Comparison of ENCODE assay signal across 9 cellular contexts in the genomic region with DNA sequence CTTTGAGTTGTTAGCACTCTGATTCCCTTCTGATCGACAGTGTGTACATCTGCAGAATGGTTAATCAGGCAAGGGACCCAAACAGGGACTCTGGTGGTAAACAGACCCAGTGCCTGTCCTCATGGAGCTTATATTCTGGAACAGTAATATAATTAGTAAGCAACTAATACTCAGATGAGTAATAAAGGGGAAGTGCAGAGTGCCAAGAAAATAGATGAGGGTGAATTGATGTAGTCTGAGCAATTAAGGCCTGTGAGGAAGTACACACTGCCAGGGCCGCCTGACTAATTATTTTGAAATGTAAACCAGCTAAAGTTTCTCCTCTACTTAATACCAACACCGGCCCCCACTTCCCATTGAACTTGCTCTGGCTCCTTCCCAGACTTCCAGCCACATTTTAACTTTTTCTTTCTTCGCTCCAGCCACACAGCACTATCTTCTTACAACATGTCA. TPM values are rescaled to one million over a fixed set of nuclear protein-coding genes. Genes with fewer than 3 reads are reported as not detected.
A peak's percentile ranks its signal among the peaks of the same experiment; 100 is the strongest.
DNase-seq lines count a peak whose midpoint lies in the region; ATAC-seq, FAIRE-seq and TF ChIP-seq lines count a peak whose summit lies in the region.
"Had no signal": no experiment of that assay in that cellular context is flagged by ENCODE, and none has a peak within 500 bp of the region (broad histone marks: within the 10 kb centered on the region; RNA-seq: fewer than 3 reads in every experiment).

No MANE protein-coding gene starts in this region.

- H3K36me3 ChIP-seq in endothelial cell of umbilical vein (ENCODE audit: control insufficient read depth in 2 of 2, extremely low read depth in 1 of 2, insufficient read depth in 2 of 2, low read length in 2 of 2) (peaks cover 0 to 3% of the 10 kb centered on the region in 2 experiments), SJCRH30 (peaks cover 11% of the 10 kb centered on the region)

- ATAC-seq in GM21786 (IDR thresholded peaks at IDR 0.05; ENCODE audit: unreplicated experiment), result no peak

- FAIRE-seq in endothelial cell of umbilical vein (lab: Jason Lieb, UNC) (peak; percentile 95), D721Med (lab: Jason Lieb, UNC) (no peak)

- H4K20me1 ChIP-seq in endothelial cell of umbilical vein (replicated peaks; ENCODE audit: control insufficient read depth, extremely low read depth, insufficient read depth, low read length), result peaks cover 6% of the 10 kb centered on the region

- no TSS peak for BruUV-seq in endothelial cell of umbilical vein (replicated peaks; lab: Mats Ljungman, UMichigan)

- H3K4me3 ChIP-seq in endothelial cell of umbilical vein (replicated peaks in 1 of 3; ENCODE audit: insufficient read depth in 1 of 3, low read depth in 1 of 3, low read length in 3 of 3) (peak overlapping the region in 1 of 3 experiments; percentile 30), SJCRH30 (no peak overlapping the region)
- H3K4me3 ChIP-seq: dorsolateral prefrontal cortex had no signal

- TF ChIP-seq POLR2A in endothelial cell of umbilical vein (IDR thresholded peaks at IDR 0.05; ENCODE audit: low read depth, low read length), result peak; percentile 52

- CTCF ChIA-PET in endothelial cell of umbilical vein (lab: Charles Lee), result interaction anchor here (0.8 to 1.5 kb wide), 4 partner anchors 17 to 389 kb away, joined by 3 read pairs; no protein-coding TSS in a partner anchor

- H3K9ac ChIP-seq in endothelial cell of umbilical vein (replicated peaks; ENCODE audit: extremely low read depth, insufficient read depth, low read length), result peak overlapping the region; percentile 28

- DNase-seq in CD1c-positive myeloid dendritic cell (ENCODE audit: extremely low spot score) (peak; percentile 74), NOMO-1 treated with dmso at 0.1 percent for 144 hours (lab: John Stamatoyannopoulos, UW; ENCODE audit: unreplicated experiment) (peak; percentile 70), endothelial cell of umbilical vein (ENCODE audit: low read depth, low spot score) (peak; percentile 92), non-pigmented ciliary epithelial cell (ENCODE audit: low read depth) (peak; percentile 68), D721Med (ENCODE audit: insufficient read length, low spot score) (no peak), NCI-H1048 (lab: John Stamatoyannopoulos, UW) (no peak), SJCRH30 (no peak)
- DNase-seq: dorsolateral prefrontal cortex had no signal

- intact Hi-C loops in endothelial cell of umbilical vein (cut with micrococcal nuclease), result no loop called here

- H3K4me1 ChIP-seq in endothelial cell of umbilical vein (ENCODE audit: control insufficient read depth, extremely low read depth, insufficient read depth, low read length) (peaks cover 32% of the 10 kb centered on the region), SJCRH30 (peaks cover 15% of the 10 kb centered on the region)

- POLR2A ChIA-PET in endothelial cell of umbilical vein (lab: Charles Lee), result no interaction called here

- H3K4me2 ChIP-seq in endothelial cell of umbilical vein (ENCODE audit: insufficient read depth, low read length), result peak overlapping the region; percentile 77

- no peaks in the 10 kb centered on the region for H3K9me1 ChIP-seq in endothelial cell of umbilical vein (replicated peaks; ENCODE audit: control insufficient read depth, extremely low read depth, insufficient read depth, low read length)

- TF ChIP-seq CTCF in endothelial cell of umbilical vein (IDR thresholded peaks at IDR 0.05; ENCODE audit: extremely low read depth in 1 of 2, insufficient read depth in 1 of 2, low read depth in 1 of 2, low read length in 2 of 2), result no peak
- no peak for TF ChIP-seq CTCF in D721Med (IDR thresholded peaks at IDR 0.05; ENCODE audit: insufficient read depth, missing control alignments)

- no peaks in the 10 kb centered on the region for H3K27me3 ChIP-seq in endothelial cell of umbilical vein (ENCODE audit: control insufficient read depth in 2 of 2, insufficient read depth in 2 of 2, low read length in 2 of 2)
- no peaks in the 10 kb centered on the region for H3K27me3 ChIP-seq in SJCRH30
- H3K27me3 ChIP-seq: dorsolateral prefrontal cortex had no signal

- H3K27ac ChIP-seq in endothelial cell of umbilical vein (ENCODE audit: insufficient read depth, low read depth, low read length) (peak overlapping the region; percentile 56), SJCRH30 (no peak overlapping the region)

- H3K79me2 ChIP-seq in endothelial cell of umbilical vein (ENCODE audit: control insufficient read depth, insufficient read depth, low read length), result peaks cover 74% of the 10 kb centered on the region

- H3K9me3 ChIP-seq in endothelial cell of umbilical vein (replicated peaks; ENCODE audit: control insufficient read depth, insufficient read depth, low read length) (peaks cover 6% of the 10 kb centered on the region), SJCRH30 (replicated peaks) (no peaks in the 10 kb centered on the region)

- dilution Hi-C loops in endothelial cell of umbilical vein (cut with MboI; ENCODE audit: extremely low pct_ligation_motif_present, low sequenced_read_pairs), result no loop called here

- H2AFZ ChIP-seq in endothelial cell of umbilical vein (ENCODE audit: low read depth, low read length), result no peak overlapping the region

TF ChIP-seq in endothelial cell of umbilical vein, 7 proteins besides CTCF, POLR2A, EP300 and RAD21:
- no peak for TF ChIP-seq EZH2 (IDR thresholded peaks at IDR 0.05; ENCODE audit: borderline replicate concordance, low read depth, low read length, severe bottlenecking)
- peak; percentile 93 for TF ChIP-seq POLR2AphosphoS5 (IDR thresholded peaks at IDR 0.05; ENCODE audit: insufficient read depth, low read depth, low read length)
- TF ChIP-seq MAX (IDR thresholded peaks at IDR 0.05; ENCODE audit: insufficient read depth, insufficient read length), result no peak
- TF ChIP-seq JUN (IDR thresholded peaks at IDR 0.05; ENCODE audit: borderline replicate concordance, insufficient read depth, insufficient read length, low read depth), result peak; percentile 60
- no peak for TF ChIP-seq GATA2 (IDR thresholded peaks at IDR 0.05; ENCODE audit: insufficient read depth, insufficient read length, low read depth, low read length)
- TF ChIP-seq MYC (IDR thresholded peaks at IDR 0.05; ENCODE audit: low read depth, low read length), result no peak
- peak; percentile 93 for TF ChIP-seq FOS (IDR thresholded peaks at IDR 0.05; ENCODE audit: borderline replicate concordance, insufficient read depth, low read length)

RNA-seq across cellular contexts. Expression of gene DHX29, which starts 4.2 kb away (rescaled TPM):
- total RNA-seq in endothelial cell of umbilical vein, result 28.0 and 32.8 TPM in 2 replicates
- 2.1 and 4.7 TPM in 2 replicates for polyA plus RNA-seq in endothelial cell of umbilical vein
- 6.5 and 7.1 TPM in 2 replicates for polyA plus RNA-seq in endothelial cell of umbilical vein (2011; cell fraction: cytosol; rRNA removed)
- polyA plus RNA-seq in endothelial cell of umbilical vein (2011; cell fraction: nucleus; rRNA removed), result 8.7 and 8.8 TPM in 2 replicates
- 15.1 and 29.7 TPM in 2 replicates for polyA plus RNA-seq in endothelial cell of umbilical vein (2012)
- 5.8 and 6.1 TPM in 2 replicates for polyA minus RNA-seq in endothelial cell of umbilical vein
- polyA minus RNA-seq in endothelial cell of umbilical vein (2011; cell fraction: cytosol; rRNA and poly(A)+ RNA removed), result 5.8 TPM
- 6.7 and 9.1 TPM in 2 replicates for polyA minus RNA-seq in endothelial cell of umbilical vein (2011; cell fraction: nucleus; rRNA and poly(A)+ RNA removed)
- 38.1 and 41.3 TPM in 2 replicates for total RNA-seq in SJCRH30 (2014; rRNA removed; shearing (Covaris generic))

RNA-seq across cellular contexts. Expression of gene MTREX, which starts 4.5 kb away (rescaled TPM):
- 76.3 and 77.2 TPM in 2 replicates for total RNA-seq in endothelial cell of umbilical vein
- polyA plus RNA-seq in endothelial cell of umbilical vein, result 6.4 and 9.8 TPM in 2 replicates
- polyA plus RNA-seq in endothelial cell of umbilical vein (2011; cell fraction: cytosol; rRNA removed), result 19.5 and 23.0 TPM in 2 replicates
- polyA plus RNA-seq in endothelial cell of umbilical vein (2011; cell fraction: nucleus; rRNA removed), result 28.8 and 50.2 TPM in 2 replicates
- polyA plus RNA-seq in endothelial cell of umbilical vein (2012), result 38.7 and 57.9 TPM in 2 replicates
- polyA minus RNA-seq in endothelial cell of umbilical vein, result 31.0 and 35.8 TPM in 2 replicates
- 42.7 TPM for polyA minus RNA-seq in endothelial cell of umbilical vein (2011; cell fraction: cytosol; rRNA and poly(A)+ RNA removed)
- 56.8 and 77.6 TPM in 2 replicates for polyA minus RNA-seq in endothelial cell of umbilical vein (2011; cell fraction: nucleus; rRNA and poly(A)+ RNA removed)
- 109 and 130 TPM in 2 replicates for total RNA-seq in SJCRH30 (2014; rRNA removed; shearing (Covaris generic))

Comparison
In these comparisons a context has a peak if more than half of its experiments do, and no peak if none do; other contexts are left out.
1. DNase-seq: peak in CD1c-positive myeloid dendritic cell (single experiment), NOMO-1 treated with dmso at 0.1 percent for 144 hours (single experiment), endothelial cell of umbilical vein (single experiment) and non-pigmented ciliary epithelial cell (single experiment); none in D721Med (single experiment), NCI-H1048 (single experiment) and SJCRH30 (0 of 2).